ENCODE assay signal across 10 cellular contexts in genomic region chr17:2263183-2263954, GRCh38. TPM values are rescaled to one million over a fixed set of nuclear protein-coding genes. Genes with fewer than 3 reads are reported as not detected.
DNase-seq lines count a peak whose midpoint lies in the region; ATAC-seq and TF ChIP-seq lines count a peak whose summit lies in the region.
"Had no signal": no experiment of that assay in that cellular context is flagged by ENCODE, and none has a peak within 500 bp of the region (broad histone marks: within the 10 kb centered on the region; RNA-seq: fewer than 3 reads in every experiment).

No MANE protein-coding gene starts in this region.

- no peaks in the 10 kb centered on the region for H3K27me3 Mint-ChIP-seq in T-helper 2 cell treated with Interferon-gamma antibody and Interleukin-4, amounts not matched to agents 5 μg/mL and 100 μg/mL, for 36 hours (ENCODE audit: low read depth)
- H3K27me3 Mint-ChIP-seq in stimulated activated naive CD8-positive, alpha-beta T cell treated with anti-CD3 and anti-CD28 coated beads, Interleukin-15, amount 100 ng/mL, for 72 hours: no peaks in the 10 kb centered on the region

- H3K9me3 Mint-ChIP-seq in T-helper 2 cell treated with Interferon-gamma antibody and Interleukin-4, amounts not matched to agents 5 μg/mL and 100 μg/mL, for 36 hours: no peaks in the 10 kb centered on the region
- H3K9me3 Mint-ChIP-seq in stimulated activated naive CD8-positive, alpha-beta T cell treated with anti-CD3 and anti-CD28 coated beads, Interleukin-15, amount 100 ng/mL, for 72 hours: no peaks in the 10 kb centered on the region
- H3K9me3 Mint-ChIP-seq: GM23338 had no signal

- H3K4me3 ChIP-seq in ascending aorta: no peak overlapping the region
- H3K4me3 ChIP-seq in WERI-Rb-1 (ENCODE audit: low read depth, low read length): no peak overlapping the region
- H3K4me3 ChIP-seq: GM23338 had no signal

- H3K36me3 Mint-ChIP-seq in T-helper 2 cell treated with Interferon-gamma antibody and Interleukin-4, amounts not matched to agents 5 μg/mL and 100 μg/mL, for 36 hours (ENCODE audit: low read depth): peaks cover 46% of the 10 kb centered on the region

- no peaks in the 10 kb centered on the region for H3K27me3 ChIP-seq in ascending aorta
- no peaks in the 10 kb centered on the region for H3K27me3 ChIP-seq in WERI-Rb-1 (ENCODE audit: insufficient read depth, low read depth, severe bottlenecking)

- TF ChIP-seq CTCF in ascending aorta (IDR thresholded peaks at IDR 0.05) (no peak), WERI-Rb-1 (IDR thresholded peaks at IDR 0.05; ENCODE audit: low read depth, low read length) (no peak)

- no peak for DNase-seq in T-helper 2 cell treated with Interferon-gamma antibody and Interleukin-4, amounts not matched to agents 5 μg/mL and 100 μg/mL, for 36 hours (ENCODE audit: low spot score)
- DNase-seq in T-helper 2 cell (no peak), ascending aorta (ENCODE audit: low spot score in 2 of 2) (no peak), left lobe of liver (ENCODE audit: low spot score) (no peak), WERI-Rb-1 (no peak), retina (no peak)
- DNase-seq in stimulated activated naive CD8-positive, alpha-beta T cell treated with anti-CD3 and anti-CD28 coated beads, Interleukin-15, amount 100 ng/mL, for 72 hours: no peak

- peaks cover 83% of the 10 kb centered on the region for H3K4me1 Mint-ChIP-seq in T-helper 2 cell treated with Interferon-gamma antibody and Interleukin-4, amounts not matched to agents 5 μg/mL and 100 μg/mL, for 36 hours (ENCODE audit: low read depth)
- H3K4me1 Mint-ChIP-seq in stimulated activated naive CD8-positive, alpha-beta T cell treated with anti-CD3 and anti-CD28 coated beads, Interleukin-15, amount 100 ng/mL, for 72 hours: peaks cover 96% of the 10 kb centered on the region
- H3K4me1 Mint-ChIP-seq: GM23338 had no signal

- ATAC-seq in left lobe of liver (peak; percentile 36), GM18517 (IDR thresholded peaks at IDR 0.05; ENCODE audit: unreplicated experiment) (no peak)
- peak; percentile 46 for ATAC-seq in stimulated activated naive CD8-positive, alpha-beta T cell treated with anti-CD3 and anti-CD28 coated beads, Interleukin-15, amount 100 ng/mL, for 72 hours
- ATAC-seq: GM23338 had no signal

- no peaks in the 10 kb centered on the region for H3K9me3 ChIP-seq in ascending aorta
- no peaks in the 10 kb centered on the region for H3K9me3 ChIP-seq in WERI-Rb-1 (ENCODE audit: severe bottlenecking)

- intact Hi-C loops in ascending aorta (cut with DNase I): no loop called here

- H3K4me1 ChIP-seq in ascending aorta: peaks cover 7 to 23% of the 10 kb centered on the region in 2 donors

- H3K27ac Mint-ChIP-seq in T-helper 2 cell treated with Interferon-gamma antibody and Interleukin-4, amounts not matched to agents 5 μg/mL and 100 μg/mL, for 36 hours: peak overlapping the region; percentile 98
- peak overlapping the region; percentile 97 to 100 for H3K27ac Mint-ChIP-seq in stimulated activated naive CD8-positive, alpha-beta T cell treated with anti-CD3 and anti-CD28 coated beads, Interleukin-15, amount 100 ng/mL, for 72 hours
- H3K27ac Mint-ChIP-seq: GM23338 had no signal

- peak overlapping the region; percentile 85 for H3K4me3 Mint-ChIP-seq in T-helper 2 cell treated with Interferon-gamma antibody and Interleukin-4, amounts not matched to agents 5 μg/mL and 100 μg/mL, for 36 hours
- H3K4me3 Mint-ChIP-seq in stimulated activated naive CD8-positive, alpha-beta T cell treated with anti-CD3 and anti-CD28 coated beads, Interleukin-15, amount 100 ng/mL, for 72 hours: peak overlapping the region; percentile 82 to 92
- H3K4me3 Mint-ChIP-seq: GM23338 had no signal

- peaks cover 0 to 2% of the 10 kb centered on the region in 2 donors for H3K36me3 ChIP-seq in ascending aorta
- H3K36me3 ChIP-seq in WERI-Rb-1: peaks cover 32% of the 10 kb centered on the region

- H3K27ac ChIP-seq in ascending aorta: peak overlapping the region; percentile 63
- H3K27ac ChIP-seq in WERI-Rb-1: no peak overlapping the region
- H3K27ac ChIP-seq: KMS-11 had no signal

RNA-seq across cellular contexts. Expression of gene SMG6, which starts 40.2 kb away (rescaled TPM):
- 50.8 TPM for total RNA-seq in ascending aorta
- total RNA-seq in left lobe of liver: 10.3 TPM

RNA-seq across cellular contexts. Expression of gene SRR, which starts 40.4 kb away (rescaled TPM):
- total RNA-seq in ascending aorta (not detected), left lobe of liver (5.1 TPM)
